ENCODE assay signal across 19 cellular contexts in the genomic region with DNA sequence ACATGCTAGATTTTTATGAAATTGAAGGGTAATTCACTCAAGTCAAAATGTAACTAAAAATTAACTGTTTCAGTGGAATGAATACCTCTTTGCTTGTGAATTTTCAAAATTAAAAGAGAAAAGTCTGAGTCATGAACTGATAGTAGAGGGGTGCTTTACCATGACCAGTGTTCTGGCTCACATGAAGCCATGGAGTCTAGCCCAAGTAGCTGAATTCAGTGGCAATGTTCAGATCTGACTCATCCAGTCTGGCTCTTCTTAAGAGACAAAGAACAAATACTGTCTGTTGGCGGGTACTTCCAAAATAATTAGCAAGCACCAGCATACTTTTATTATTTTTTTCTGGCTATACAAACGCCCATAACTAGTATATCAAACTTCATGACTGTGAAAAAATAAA.
DNase-seq lines count a peak whose midpoint lies in the region; ATAC-seq, FAIRE-seq and TF ChIP-seq lines count a peak whose summit lies in the region.
"Had no signal": no experiment of that assay in that cellular context is flagged by ENCODE, and none has a peak within 500 bp of the region (broad histone marks: within the 10 kb centered on the region; RNA-seq: fewer than 3 reads in every experiment).

No MANE protein-coding gene starts in this region.

- H3K9me3 ChIP-seq in GM12878 (replicated peaks; ENCODE audit: control insufficient read depth, insufficient read depth, low read length) (no peaks in the 10 kb centered on the region), prostate gland (no peaks in the 10 kb centered on the region), endodermal cell (ENCODE audit: control insufficient read depth, low read length) (peaks cover 6% of the 10 kb centered on the region)
- H3K9me3 ChIP-seq: suprapubic skin had no signal

- H3K4me1 Mint-ChIP-seq in natural killer cell treated with Interleukin-12 subunit alpha and Interleukin-12 subunit beta and Interleukin-15 and Interleukin-18, amount 100 ng/mL, for 72 hours (ENCODE audit: low read depth in 2 of 2): no peaks in the 10 kb centered on the region
- H3K4me1 Mint-ChIP-seq in endodermal cell: peaks cover 2% of the 10 kb centered on the region

- H3K4me1 ChIP-seq in GM12878 (ENCODE audit: control insufficient read depth, insufficient read depth, low read length) (no peaks in the 10 kb centered on the region), prostate gland (replicated peaks) (no peaks in the 10 kb centered on the region), endodermal cell (ENCODE audit: control insufficient read depth, insufficient read depth, low read length) (peaks cover 4% of the 10 kb centered on the region)
- H3K4me1 ChIP-seq: sigmoid colon, suprapubic skin had no signal

- peaks cover 4% of the 10 kb centered on the region for H3K9me3 Mint-ChIP-seq in natural killer cell treated with Interleukin-12 subunit alpha and Interleukin-12 subunit beta and Interleukin-15 and Interleukin-18, amount 100 ng/mL, for 72 hours
- H3K9me3 Mint-ChIP-seq in endodermal cell: no peaks in the 10 kb centered on the region

- H2AFZ ChIP-seq in GM12878 (ENCODE audit: control insufficient read depth, low read depth, low read length): no peak overlapping the region

- intact Hi-C loops in GM12878 (cut with micrococcal nuclease; ENCODE audit: unreplicated experiment) (no loop called here), prostate gland (cut with DNase I) (no loop called here)

- in situ Hi-C loops in GM12878 (cut with MboI): no loop called here
- in situ Hi-C loops in GM13977 (cut with MboI; ENCODE audit: low pct_unique_long_range_greater_than_20kb, low sequenced_read_pairs, unreplicated experiment): no loop called here

- H4K20me1 ChIP-seq in GM12878 (ENCODE audit: control insufficient read depth, insufficient read depth): no peaks in the 10 kb centered on the region

- SMC1A ChIA-PET in GM12878 (lab: Charles Lee; ENCODE audit: uncharacterized antibody, unreplicated experiment): no interaction called here

- H3K36me3 ChIP-seq in GM12878 (ENCODE audit: control insufficient read depth in 2 of 2, insufficient read depth in 2 of 2, low read length in 1 of 2): no peaks in the 10 kb centered on the region
- H3K36me3 ChIP-seq in prostate gland: no peaks in the 10 kb centered on the region
- H3K36me3 ChIP-seq in endodermal cell (ENCODE audit: control insufficient read depth, insufficient read depth, low read length): no peaks in the 10 kb centered on the region
- H3K36me3 ChIP-seq: sigmoid colon, suprapubic skin had no signal

- peak; percentile 58 for ATAC-seq in GM18858 (IDR thresholded peaks at IDR 0.05; ENCODE audit: unreplicated experiment)
- peak; percentile 46 for ATAC-seq in HG02571 (IDR thresholded peaks at IDR 0.05; ENCODE audit: unreplicated experiment)
- peak; percentile 66 for ATAC-seq in HG03520 (IDR thresholded peaks at IDR 0.05; ENCODE audit: unreplicated experiment)
- peak; percentile 90 for ATAC-seq in GM12878
- ATAC-seq in natural killer cell treated with Interleukin-12 subunit alpha and Interleukin-12 subunit beta and Interleukin-15 and Interleukin-18, amount 100 ng/mL, for 72 hours: no peak

- no peak overlapping the region for H3K27ac ChIP-seq in GM12878 (ENCODE audit: control insufficient read depth, insufficient read depth)
- no peak overlapping the region for H3K27ac ChIP-seq in prostate gland
- H3K27ac ChIP-seq in endodermal cell (ENCODE audit: low read depth, low read length): no peak overlapping the region
- H3K27ac ChIP-seq: sigmoid colon, suprapubic skin had no signal

- TF ChIP-seq POLR2A in GM12878 (IDR thresholded peaks at IDR 0.05; ENCODE audit: low read depth, low read length) (no peak), prostate gland (IDR thresholded peaks at IDR 0.05) (no peak)

- H3K9ac ChIP-seq in GM12878 (ENCODE audit: control insufficient read depth, insufficient read depth, low read length) (no peak overlapping the region), endodermal cell (ENCODE audit: extremely low read depth, low read length, poor library complexity, severe bottlenecking) (no peak overlapping the region)

- POLR2A ChIA-PET in GM12878 (lab: Charles Lee): no interaction called here

- no peak overlapping the region for H3K4me3 Mint-ChIP-seq in natural killer cell treated with Interleukin-12 subunit alpha and Interleukin-12 subunit beta and Interleukin-15 and Interleukin-18, amount 100 ng/mL, for 72 hours
- H3K4me3 Mint-ChIP-seq in endodermal cell: no peak overlapping the region
- H3K4me3 Mint-ChIP-seq: activated naive CD8-positive, alpha-beta T cell had no signal

- 0% methylated on average over 2 of the region's 2 CpGs for WGBS in GM12878 (ENCODE audit: insufficient coverage, insufficient replicate concordance, low lambda C conversion rate, missing lambda C conversion rate)
- 35% methylated on average over 2 of the region's 2 CpGs for WGBS in prostate gland
- WGBS in endodermal cell (ENCODE audit: insufficient coverage in 1 of 2, insufficient read length in 1 of 2), 2 experiments: 83 to 94% methylated on average over 1 to 2 of the region's 2 CpGs

- RAD21 ChIA-PET in GM12878 (lab: Charles Lee; ENCODE audit: unreplicated experiment): interaction anchor here (1.2 kb wide), 1 partner anchor 28 kb away, joined by 3 read pairs; no protein-coding TSS in a partner anchor

- H3K36me3 Mint-ChIP-seq in natural killer cell treated with Interleukin-12 subunit alpha and Interleukin-12 subunit beta and Interleukin-15 and Interleukin-18, amount 100 ng/mL, for 72 hours: no peaks in the 10 kb centered on the region
- no peaks in the 10 kb centered on the region for H3K36me3 Mint-ChIP-seq in endodermal cell (ENCODE audit: low read depth)
- H3K36me3 Mint-ChIP-seq: activated naive CD8-positive, alpha-beta T cell had no signal

- TF ChIP-seq CTCF in GM12878 (IDR thresholded peaks at IDR 0.05 in 2 of 3, conservative IDR thresholded peaks at IDR 0.05 in 1 of 3; ENCODE audit: control insufficient read depth in 2 of 3, extremely low read depth in 1 of 3, insufficient read depth in 1 of 3, low read depth in 3 of 3, low read length in 3 of 3): no peak
- no peak for TF ChIP-seq CTCF in prostate gland (IDR thresholded peaks at IDR 0.05)
- no peak for TF ChIP-seq CTCF in endodermal cell (conservative IDR thresholded peaks at IDR 0.05)
- TF ChIP-seq CTCF in GM13977 (IDR thresholded peaks at IDR 0.05; ENCODE audit: extremely low read depth, insufficient read depth, missing control alignments): no peak

- DNase-seq in GM12878 (ENCODE audit: low read depth, low spot score) (no peak), prostate gland (ENCODE audit: low spot score) (no peak), endodermal cell (no peak), GM13977 (ENCODE audit: low spot score) (no peak)
- no peak for DNase-seq in natural killer cell treated with Interleukin-12 subunit alpha and Interleukin-12 subunit beta and Interleukin-15 and Interleukin-18, amount 100 ng/mL, for 72 hours (ENCODE audit: low spot score)
- DNase-seq: activated T-cell treated with anti-CD3 and anti-CD28 coated beads, Interleukin-2, amount 50 U/mL, for 1 hour; effector memory CD4-positive, alpha-beta T cell; IMR-90; left cardiac atrium; NCI-H2081 treated with DMSO at 0.1 percent for 48 hours; NCI-H69; sigmoid colon; stimulated activated CD4-positive, alpha-beta T cell treated with anti-CD3 and anti-CD28 coated beads, Interleukin-2, amount 100 ng/mL, for 48 hours had no signal

- no peaks in the 10 kb centered on the region for H3K27me3 Mint-ChIP-seq in natural killer cell treated with Interleukin-12 subunit alpha and Interleukin-12 subunit beta and Interleukin-15 and Interleukin-18, amount 100 ng/mL, for 72 hours
- H3K27me3 Mint-ChIP-seq in endodermal cell (ENCODE audit: insufficient read depth): no peaks in the 10 kb centered on the region
- H3K27me3 Mint-ChIP-seq: activated naive CD8-positive, alpha-beta T cell had no signal

- peak; percentile 7 for FAIRE-seq in GM12878 (lab: Jason Lieb, UNC)
- FAIRE-seq: TTC549 had no signal

- CTCF ChIA-PET in GM12878 (lab: Yijun Ruan, JAX): interaction anchor here (0.7 kb wide), 1 partner anchor 30 kb away, joined by 3 read pairs; no protein-coding TSS in a partner anchor

- H3K4me2 ChIP-seq in GM12878 (ENCODE audit: control insufficient read depth, insufficient read depth): no peak overlapping the region

- no peak overlapping the region for H3K4me3 ChIP-seq in GM12878
- H3K4me3 ChIP-seq in prostate gland: no peak overlapping the region
- H3K4me3 ChIP-seq in endodermal cell (ENCODE audit: low read length): no peak overlapping the region
- H3K4me3 ChIP-seq: sigmoid colon, suprapubic skin had no signal

- no peak for TF ChIP-seq RAD21 in GM12878 (IDR thresholded peaks at IDR 0.05; ENCODE audit: insufficient read depth, low read depth, low read length)

- no TSS peak for BruUV-seq in GM12878 (replicated peaks; lab: Mats Ljungman, UMichigan)

- no peak for TF ChIP-seq EP300 in GM12878 (IDR thresholded peaks at IDR 0.05; ENCODE audit: borderline replicate concordance in 1 of 2, control insufficient read depth in 1 of 2, low read depth in 2 of 2, low read length in 2 of 2)

- no peaks in the 10 kb centered on the region for H3K79me2 ChIP-seq in GM12878 (ENCODE audit: control insufficient read depth, insufficient read depth, low read length)

- no peak overlapping the region for H3K27ac Mint-ChIP-seq in natural killer cell treated with Interleukin-12 subunit alpha and Interleukin-12 subunit beta and Interleukin-15 and Interleukin-18, amount 100 ng/mL, for 72 hours
- H3K27ac Mint-ChIP-seq in endodermal cell: no peak overlapping the region
- H3K27ac Mint-ChIP-seq: activated naive CD8-positive, alpha-beta T cell had no signal

- no peaks in the 10 kb centered on the region for H3K27me3 ChIP-seq in GM12878 (replicated peaks in 1 of 2; ENCODE audit: control insufficient read depth in 2 of 2, insufficient read depth in 2 of 2, low read length in 1 of 2)
- H3K27me3 ChIP-seq in prostate gland (replicated peaks; ENCODE audit: insufficient read depth): no peaks in the 10 kb centered on the region
- no peaks in the 10 kb centered on the region for H3K27me3 ChIP-seq in endodermal cell (ENCODE audit: control insufficient read depth, insufficient read depth, low read length, poor library complexity, severe bottlenecking)
- H3K27me3 ChIP-seq: sigmoid colon, suprapubic skin had no signal

TF ChIP-seq in GM12878, 131 proteins besides CTCF, POLR2A, EP300 and RAD21 (continues in another document):
- no peak for TF ChIP-seq YBX1 (IDR thresholded peaks at IDR 0.05)
- no peak for TF ChIP-seq YY1 (IDR thresholded peaks at IDR 0.05; ENCODE audit: low read depth, low read length)
- TF ChIP-seq SIX5 (IDR thresholded peaks at IDR 0.05; ENCODE audit: low read depth, low read length, severe bottlenecking): no peak
- TF ChIP-seq TBL1XR1 (IDR thresholded peaks at IDR 0.05; ENCODE audit: low read depth, low read length): no peak
- TF ChIP-seq WRNIP1 (IDR thresholded peaks at IDR 0.05; ENCODE audit: borderline replicate concordance, low read depth, low read length): no peak
- TF ChIP-seq JUNB (IDR thresholded peaks at IDR 0.05): peak; percentile 57

Comparison
In these comparisons a context has a peak if more than half of its experiments do, and no peak if none do; other contexts are left out.
1. ATAC-seq: peak in GM18858 (single experiment), HG02571 (single experiment), HG03520 (single experiment) and GM12878 (single experiment); none in natural killer cell treated with Interleukin-12 subunit alpha and Interleukin-12 subunit beta and Interleukin-15 and Interleukin-18, amount 100 ng/mL, for 72 hours (0 of 2).